Comparison of ENCODE assay signal across 8 cellular contexts in genomic region chr1:234600418-234601216, GRCh38. TPM values are rescaled to one million over a fixed set of nuclear protein-coding genes. Genes with fewer than 3 reads are reported as not detected.
DNase-seq lines count a peak whose midpoint lies in the region; ATAC-seq and TF ChIP-seq lines count a peak whose summit lies in the region.

No MANE protein-coding gene starts in this region.

- CTCF ChIA-PET in A673 (lab: Charles Lee) = no interaction called here

- ATAC-seq in HG02870 (IDR thresholded peaks at IDR 0.05; ENCODE audit: unreplicated experiment) = no peak

- no peaks in the 10 kb centered on the region for H3K9me3 ChIP-seq in A673 (ENCODE audit: low read depth, low read length, poor library complexity, severe bottlenecking)

- peak; percentile 25 for DNase-seq in A673 (ENCODE audit: low spot score)
- peak; percentile 44 for DNase-seq in GM13977 (ENCODE audit: low spot score)
- peak; percentile 58 for DNase-seq in MV-4-11 (lab: John Stamatoyannopoulos, UW)
- DNase-seq in skeletal muscle cell (ENCODE audit: low read depth) = no peak
- no peak for DNase-seq in A172 (ENCODE audit: low spot score)

- WGBS in adipose tissue, 3 donors = 0 to 6% (median 6%) methylated on average over 11 of the region's 11 CpGs

- intact Hi-C loops in A673 (cut with micrococcal nuclease; ENCODE audit: unreplicated experiment) = loop anchor here (5.0 to 10.0 kb wide), 2 partner anchors 482 to 486 kb away; no protein-coding TSS in a partner anchor

- in situ Hi-C loops in GM13977 (cut with MboI; ENCODE audit: low pct_unique_long_range_greater_than_20kb, low sequenced_read_pairs, unreplicated experiment) = no loop called here

- peaks cover 20% of the 10 kb centered on the region for H3K36me3 ChIP-seq in A673 (ENCODE audit: insufficient read depth, low read length, poor library complexity, severe bottlenecking)

- H3K4me3 ChIP-seq in A673 (ENCODE audit: low read depth, low read length, poor library complexity, severe bottlenecking) = peak overlapping the region; percentile 54
- H3K4me3 ChIP-seq in iPS-11a (ENCODE audit: low read depth, low read length) = peak overlapping the region; percentile 13
- peak overlapping the region; percentile 41 for H3K4me3 ChIP-seq in skeletal muscle cell (ENCODE audit: low read depth, low read length)

- no peaks in the 10 kb centered on the region for H3K27me3 ChIP-seq in A673 (replicated peaks; ENCODE audit: insufficient read depth, low read depth, low read length, poor library complexity)

- no peak for TF ChIP-seq CTCF in A673 (conservative IDR thresholded peaks at IDR 0.05; ENCODE audit: low read depth, low read length)
- no peak for TF ChIP-seq CTCF in GM13977 (IDR thresholded peaks at IDR 0.05; ENCODE audit: extremely low read depth, insufficient read depth, missing control alignments)

- TSS peak; percentile 51 for BruUV-seq in A673 (replicated peaks; lab: Mats Ljungman, UMichigan)

- H3K4me1 ChIP-seq in A673 (ENCODE audit: insufficient read depth, low read length, poor library complexity, severe bottlenecking) = peaks cover 59% of the 10 kb centered on the region

- POLR2A ChIA-PET in A673 (lab: Charles Lee; ENCODE audit: low non-redundant PET) = no interaction called here

- H3K27ac ChIP-seq in A673 (ENCODE audit: low read depth, low read length, poor library complexity, severe bottlenecking) = peak overlapping the region; percentile 86
- H3K27ac ChIP-seq in adipose tissue (ENCODE audit: low read depth, low read length) = peak overlapping the region; percentile 76

RNA-seq across cellular contexts. Expression of gene IRF2BP2, which starts 9.4 kb away (rescaled TPM):
- 39.9 and 43.8 TPM in 2 replicates for total RNA-seq in A673 (2021)
- 100 to 1,000 TPM in 1 of 3 donors, 10 to 100 TPM in 2; 51.2 to 135 (median 51.5) TPM for polyA plus RNA-seq in adipose tissue
- 50.8 and 51.3 TPM in 2 replicates for total RNA-seq in A172 (2014; rRNA removed; shearing (Covaris generic))

Comparison
In these comparisons a context has a peak if more than half of its experiments do, and no peak if none do; other contexts are left out.
1. DNase-seq: peak in A673 (single experiment), GM13977 (single experiment) and MV-4-11 (single experiment); none in skeletal muscle cell (single experiment) and A172 (single experiment).
2. Peak in every context shown above with its lines, with median percentiles within 50 percentile points of each other: H3K4me3 ChIP-seq.